1 cellular context compared by ENCODE assay signal in genomic region chr1:25545767-25546166, GRCh38.
TF ChIP-seq lines count a peak whose summit lies in the region.

No MANE protein-coding gene starts in this region.

TF ChIP-seq in GM12878, 131 proteins besides CTCF, POLR2A, EP300 and RAD21 (continued from another document):
- no peak for TF ChIP-seq ZNF622 (IDR thresholded peaks at IDR 0.05)
- no peak for TF ChIP-seq FOS (IDR thresholded peaks at IDR 0.05; ENCODE audit: borderline replicate concordance, extremely low read depth, insufficient read length)
- TF ChIP-seq RELA (IDR thresholded peaks at IDR 0.05; ENCODE audit: borderline replicate concordance, partially characterized antibody), result no peak
- no peak for TF ChIP-seq TCF3 (IDR thresholded peaks at IDR 0.05; ENCODE audit: borderline replicate concordance, insufficient read depth, low read depth, low read length)
- no peak for TF ChIP-seq IKZF1 (conservative IDR thresholded peaks at IDR 0.05)
